ENCODE assay signal across 22 cellular contexts in the genomic region with DNA sequence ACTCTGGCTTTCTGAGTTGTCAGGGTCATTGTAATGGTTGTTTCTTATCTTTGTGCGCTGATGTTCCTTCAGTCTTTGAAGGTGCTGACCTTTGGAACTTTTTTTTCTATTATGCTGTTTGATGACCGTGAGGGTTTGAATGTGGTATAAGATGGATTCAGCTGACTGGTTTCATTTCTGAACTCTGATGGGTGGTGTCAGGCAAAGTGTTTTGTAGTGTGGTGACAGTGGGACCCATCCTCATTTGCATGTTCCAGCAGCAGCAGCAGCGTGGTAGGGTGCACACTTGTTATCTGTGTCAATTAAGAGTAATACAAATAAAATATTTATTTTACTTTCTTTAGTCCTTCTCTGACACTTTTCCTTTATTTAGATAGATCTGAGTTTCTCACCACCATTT.
DNase-seq lines count a peak whose midpoint lies in the region; ATAC-seq and TF ChIP-seq lines count a peak whose summit lies in the region.
"Had no signal": no experiment of that assay in that cellular context is flagged by ENCODE, and none has a peak within 500 bp of the region (broad histone marks: within the 10 kb centered on the region; RNA-seq: fewer than 3 reads in every experiment).

No MANE protein-coding gene starts in this region.

- H4K8ac ChIP-seq in mesendoderm (ENCODE audit: low read depth, low read length) (no peak overlapping the region), neuronal stem cell (ENCODE audit: low read depth, low read length) (no peak overlapping the region)

- H3K36me3 ChIP-seq in mesendoderm (ENCODE audit: control insufficient read depth, insufficient read depth, low read length) (no peaks in the 10 kb centered on the region), neuronal stem cell (replicated peaks in 1 of 2; ENCODE audit: control insufficient read depth in 2 of 2, insufficient read depth in 2 of 2, low read length in 2 of 2) (no peaks in the 10 kb centered on the region)

- H3K9ac ChIP-seq in mesendoderm (ENCODE audit: low read length) (no peak overlapping the region), neuronal stem cell (ENCODE audit: low read depth, low read length, poor library complexity) (no peak overlapping the region)
- H3K9ac ChIP-seq: GM23248 had no signal

- H3K4me3 ChIP-seq in mesendoderm (ENCODE audit: low read length) (no peak overlapping the region), neuronal stem cell (ENCODE audit: low read length in 2 of 2) (no peak overlapping the region)
- H3K4me3 ChIP-seq: GM23248, smooth muscle cell had no signal

- ATAC-seq in GM19023 (IDR thresholded peaks at IDR 0.05; ENCODE audit: unreplicated experiment) (peak; percentile 80), GM21723 (IDR thresholded peaks at IDR 0.05; ENCODE audit: unreplicated experiment) (peak; percentile 79), HG03159 (IDR thresholded peaks at IDR 0.05; ENCODE audit: unreplicated experiment) (peak; percentile 50), GM19467 (IDR thresholded peaks at IDR 0.05; ENCODE audit: unreplicated experiment) (no peak)
- ATAC-seq: activated naive CD4-positive, alpha-beta T cell treated with anti-CD3 and anti-CD28 coated beads, Interleukin-2, amount 50 U/mL, for 72 hours; Panc1; stimulated activated naive CD8-positive, alpha-beta T cell treated with anti-CD3 and anti-CD28 coated beads, Interleukin-15, Interleukin-2, amounts not matched to agents 100 U/mL and 50 U/mL, for 24 hours; T-cell had no signal

- no CpG with 5 or more reads among the region's 3 CpGs for WGBS in mesendoderm (ENCODE audit: extremely low coverage, insufficient coverage, low lambda C conversion rate)
- no CpG with 5 or more reads among the region's 3 CpGs for WGBS in neuronal stem cell (ENCODE audit: extremely low coverage in 2 of 2, insufficient read length in 2 of 2, insufficient replicate concordance in 1 of 2), 2 donors

- H2BK15ac ChIP-seq in mesendoderm (replicated peaks; ENCODE audit: low read depth): no peak overlapping the region
- no peak overlapping the region for H2BK15ac ChIP-seq in neuronal stem cell (ENCODE audit: low read length)

- DNase-seq in mesendoderm (no peak), neuronal stem cell (ENCODE audit: low spot score) (no peak), GM10248 (ENCODE audit: extremely low spot score) (no peak)
- DNase-seq: activated CD4-positive, alpha-beta T cell treated with anti-CD3 and anti-CD28 coated beads for 4 hours; aorta; CD4-positive, CD25-positive, alpha-beta regulatory T cell; DMS153; NCI-H1417; NCI-H446; NK-92 treated with Interleukin-12 subunit alpha and Interleukin-12 subunit beta, amount 100 ng/mL, for 24 hours; retina; stimulated activated CD4-positive, alpha-beta T cell treated with anti-CD3 and anti-CD28 coated beads, Interleukin-4, amount 100 ng/mL, for 1 hour; stimulated activated naive CD8-positive, alpha-beta T cell treated with anti-CD3 and anti-CD28 coated beads, Interleukin-15, Interleukin-2, amounts not matched to agents 100 U/mL and 50 U/mL, for 24 hours; T-cell had no signal

- H3K27me3 ChIP-seq in mesendoderm (ENCODE audit: insufficient read depth, low read length, poor library complexity): no peaks in the 10 kb centered on the region
- H3K27me3 ChIP-seq in neuronal stem cell (ENCODE audit: control insufficient read depth in 3 of 3, insufficient read depth in 3 of 3, low read depth in 1 of 3, low read length in 3 of 3): no peaks in the 10 kb centered on the region

- H3K56ac ChIP-seq in mesendoderm (ENCODE audit: low read length): no peak overlapping the region

- H3K27ac ChIP-seq in mesendoderm (ENCODE audit: low read depth, low read length) (no peak overlapping the region), neuronal stem cell (replicated peaks; ENCODE audit: low read length) (no peak overlapping the region)
- H3K27ac ChIP-seq: GM23248 had no signal

- no peak overlapping the region for H2BK12ac ChIP-seq in neuronal stem cell (ENCODE audit: low read length)

- H3K79me1 ChIP-seq in mesendoderm (ENCODE audit: low read length): no peaks in the 10 kb centered on the region
- no peaks in the 10 kb centered on the region for H3K79me1 ChIP-seq in neuronal stem cell (ENCODE audit: low read depth, low read length)

- H2AK5ac ChIP-seq in mesendoderm (ENCODE audit: low read length) (no peak overlapping the region), neuronal stem cell (ENCODE audit: low read depth, low read length) (no peak overlapping the region)

- H3K9me3 ChIP-seq in neuronal stem cell (replicated peaks in 1 of 2; ENCODE audit: control insufficient read depth in 2 of 2, insufficient read depth in 1 of 2, low read depth in 1 of 2, low read length in 2 of 2): no peaks in the 10 kb centered on the region

- H3K23ac ChIP-seq in mesendoderm (ENCODE audit: low read length) (no peak overlapping the region), neuronal stem cell (ENCODE audit: low read depth, low read length, poor library complexity) (no peak overlapping the region)

- H2BK120ac ChIP-seq in mesendoderm (ENCODE audit: low read depth, low read length) (no peak overlapping the region), neuronal stem cell (ENCODE audit: low read depth, low read length) (no peak overlapping the region)

- POLR2A ChIA-PET in GM10248 (lab: Yijun Ruan, JAX): no interaction called here

- no peaks in the 10 kb centered on the region for H3K79me2 ChIP-seq in mesendoderm (ENCODE audit: control insufficient read depth, insufficient read depth, low read length)

- H3K18ac ChIP-seq in mesendoderm (ENCODE audit: low read length) (no peak overlapping the region), neuronal stem cell (ENCODE audit: low read length) (no peak overlapping the region)

- no peak overlapping the region for H4K91ac ChIP-seq in neuronal stem cell (ENCODE audit: low read depth, low read length, poor library complexity)

- no peak overlapping the region for H2BK5ac ChIP-seq in mesendoderm (ENCODE audit: low read length)
- no peak overlapping the region for H2BK5ac ChIP-seq in neuronal stem cell (ENCODE audit: low read length)

- H3K4me2 ChIP-seq in mesendoderm (ENCODE audit: low read length): no peak overlapping the region
- H3K4me2 ChIP-seq in neuronal stem cell (ENCODE audit: insufficient read depth, low read length, poor library complexity, severe bottlenecking): no peak overlapping the region
- H3K4me2 ChIP-seq: smooth muscle cell had no signal

- TF ChIP-seq CTCF in GM10248 (IDR thresholded peaks at IDR 0.05; ENCODE audit: control extremely low read depth, extremely low read depth, low read depth, missing control alignments): no peak

- CTCF ChIA-PET in GM10248 (lab: Yijun Ruan, JAX): interaction anchor here (1.6 kb wide), 1 partner anchor 13 kb away, joined by 3 read pairs; no protein-coding TSS in a partner anchor

- no peak overlapping the region for H4K5ac ChIP-seq in mesendoderm (ENCODE audit: low read length)

- H3K4ac ChIP-seq in mesendoderm (ENCODE audit: low read depth, low read length) (no peak overlapping the region), neuronal stem cell (ENCODE audit: low read length) (no peak overlapping the region)

- H3K14ac ChIP-seq in neuronal stem cell (ENCODE audit: low read length): no peak overlapping the region

- H3K4me1 ChIP-seq in mesendoderm (ENCODE audit: control insufficient read depth, low read depth, low read length): no peaks in the 10 kb centered on the region
- H3K4me1 ChIP-seq in neuronal stem cell (ENCODE audit: control insufficient read depth in 2 of 2, insufficient read depth in 1 of 2, low read depth in 1 of 2, low read length in 2 of 2): no peaks in the 10 kb centered on the region

- no peak overlapping the region for H2AFZ ChIP-seq in neuronal stem cell (ENCODE audit: low read length)
- H2AFZ ChIP-seq: GM23248 had no signal
